ENCODE assay signal across 16 cellular contexts in the genomic region with DNA sequence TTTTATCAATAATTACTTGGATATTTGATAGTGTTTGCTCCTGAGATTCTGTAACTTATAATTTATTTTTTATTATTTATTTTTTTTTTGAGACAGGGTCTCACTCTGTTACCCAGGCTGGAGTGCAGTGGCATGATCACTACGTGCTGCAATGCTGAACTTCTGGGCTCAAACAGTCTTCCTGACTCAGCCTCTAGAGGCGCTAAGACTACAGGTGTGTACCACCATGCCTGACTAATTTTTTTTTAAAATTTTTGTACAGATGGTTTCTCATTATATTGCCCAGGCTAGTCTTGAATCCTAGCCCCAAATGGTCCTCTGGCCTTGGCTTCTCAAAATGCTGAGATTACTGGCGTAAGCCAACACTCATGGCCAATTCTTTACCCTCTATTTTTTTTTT.
DNase-seq lines count a peak whose midpoint lies in the region; ATAC-seq and TF ChIP-seq lines count a peak whose summit lies in the region.
"Had no signal": no experiment of that assay in that cellular context is flagged by ENCODE, and none has a peak within 500 bp of the region (broad histone marks: within the 10 kb centered on the region; RNA-seq: fewer than 3 reads in every experiment).

No MANE protein-coding gene starts in this region.

- H3K4me3 ChIP-seq in HCT116 (replicated peaks in 1 of 2; ENCODE audit: low read depth in 1 of 2, low read length in 2 of 2) (no peak overlapping the region), OCI-LY7 (ENCODE audit: low read depth, low read length, poor library complexity, severe bottlenecking) (no peak overlapping the region), iPS DF 6.9 (ENCODE audit: low read length) (no peak overlapping the region)

- no peak for TF ChIP-seq RAD21 in HCT116 (IDR thresholded peaks at IDR 0.05; ENCODE audit: low read depth)

- intact Hi-C loops in HCT116 (cut with micrococcal nuclease) (no loop called here), OCI-LY7 (cut with micrococcal nuclease; ENCODE audit: unreplicated experiment) (no loop called here)

- H3K9me2 ChIP-seq in HCT116 (ENCODE audit: insufficient read depth) (no peaks in the 10 kb centered on the region), OCI-LY7 (ENCODE audit: insufficient read depth, low read length) (no peaks in the 10 kb centered on the region)

- no peak for TF ChIP-seq POLR2A in HCT116 (IDR thresholded peaks at IDR 0.05; ENCODE audit: borderline replicate concordance, extremely low read depth, insufficient read depth, insufficient read length)

- no peaks in the 10 kb centered on the region for H3K79me2 ChIP-seq in HCT116 (ENCODE audit: insufficient read depth, low read length)
- no peaks in the 10 kb centered on the region for H3K79me2 ChIP-seq in OCI-LY7 (ENCODE audit: insufficient read depth, low read depth, low read length)

- RAD21 ChIA-PET in HCT116 (lab: Charles Lee; ENCODE audit: low non-redundant PET in 1 of 2, low total read pairs in 2 of 2, uncharacterized antibody in 2 of 2, unreplicated experiment in 2 of 2) = no interaction called here

- H3K9me3 ChIP-seq in HCT116 (ENCODE audit: control insufficient read depth in 1 of 2, insufficient read depth in 1 of 2, low read depth in 1 of 2, low read length in 2 of 2) (no peaks in the 10 kb centered on the region), OCI-LY7 (ENCODE audit: low read length) (no peaks in the 10 kb centered on the region), iPS DF 6.9 (ENCODE audit: control insufficient read depth, insufficient read depth, low read length) (no peaks in the 10 kb centered on the region)

- WGBS in iPS DF 6.9 (ENCODE audit: insufficient coverage, insufficient read length) = no CpG with 5 or more reads among the region's 3 CpGs

- H3K27me3 ChIP-seq in HCT116 (ENCODE audit: insufficient read depth, low read length) (no peaks in the 10 kb centered on the region), iPS DF 6.9 (ENCODE audit: control insufficient read depth, insufficient read depth, low read length) (no peaks in the 10 kb centered on the region)

- BruUV-seq in HCT116 (replicated peaks; lab: Mats Ljungman, UMichigan) = no TSS peak
- no TSS peak for BruUV-seq in OCI-LY7 (replicated peaks; lab: Mats Ljungman, UMichigan)

- no peaks in the 10 kb centered on the region for H3K4me1 ChIP-seq in HCT116 (ENCODE audit: control insufficient read depth in 1 of 2, insufficient read depth in 2 of 2, low read length in 2 of 2)
- no peaks in the 10 kb centered on the region for H3K4me1 ChIP-seq in OCI-LY7 (ENCODE audit: insufficient read depth, low read length, poor library complexity, severe bottlenecking)
- H3K4me1 ChIP-seq in iPS DF 6.9 (ENCODE audit: control insufficient read depth, insufficient read depth, low read length) = no peaks in the 10 kb centered on the region

- H3K27ac ChIP-seq in HCT116 (ENCODE audit: low read depth, low read length) = no peak overlapping the region
- no peak overlapping the region for H3K27ac ChIP-seq in OCI-LY7 (ENCODE audit: low read depth, low read length, poor library complexity, severe bottlenecking)
- H3K27ac ChIP-seq in iPS DF 6.9 (ENCODE audit: low read length) = no peak overlapping the region

- H4K20me1 ChIP-seq in HCT116 (ENCODE audit: insufficient read depth) (no peaks in the 10 kb centered on the region), OCI-LY7 (ENCODE audit: insufficient read depth, low read length) (no peaks in the 10 kb centered on the region)

- DNase-seq in HCT116 (ENCODE audit: low read depth, low spot score) (peak; percentile 10), OCI-LY7 (ENCODE audit: low spot score) (peak; percentile 48), iPS DF 6.9 (ENCODE audit: low read depth, low spot score) (peak; percentile 5), cerebellum (ENCODE audit: low spot score) (no peak)
- no peak for DNase-seq in stimulated activated naive CD4-positive, alpha-beta T cell treated with Interleukin-2 at 50 U/mL for 16 hours (lab: John Stamatoyannopoulos, UW)
- DNase-seq: activated B cell treated with CpG ODN at 0.5 μM for 24 hours; activated T-cell treated with anti-CD3 and anti-CD28 coated beads, Interleukin-2, amount 50 U/mL, for 72 hours; aorta; CD4-positive, CD25-positive, alpha-beta regulatory T cell; SHP77 treated with DMSO at 0.1 percent for 48 hours; stimulated activated CD4-positive, alpha-beta T cell treated with anti-CD3 and anti-CD28 coated beads, Interleukin-2, amount 100 ng/mL, for 48 hours; stimulated activated naive CD8-positive, alpha-beta T cell treated with anti-CD3 and anti-CD28 coated beads, Interleukin-15, Interleukin-2, amounts not matched to agents 100 U/mL and 50 U/mL, for 24 hours had no signal

- no peak overlapping the region for H3K9ac ChIP-seq in HCT116 (ENCODE audit: low read length)

- H3K36me3 ChIP-seq in HCT116 (ENCODE audit: control insufficient read depth in 1 of 2, insufficient read depth in 2 of 2, low read length in 2 of 2) = no peaks in the 10 kb centered on the region
- H3K36me3 ChIP-seq in OCI-LY7 (ENCODE audit: insufficient read depth, low read length) = no peaks in the 10 kb centered on the region
- H3K36me3 ChIP-seq in iPS DF 6.9 (ENCODE audit: control insufficient read depth, insufficient read depth, low read length) = no peaks in the 10 kb centered on the region

- CTCF ChIA-PET in HCT116 (lab: Charles Lee) = no interaction called here
- CTCF ChIA-PET in OCI-LY7 (lab: Charles Lee; ENCODE audit: unreplicated experiment) = no interaction called here

- TF ChIP-seq CTCF in GM12874 (IDR thresholded peaks at IDR 0.05; ENCODE audit: insufficient read depth, low read depth, low read length) (peak; percentile 27; the same call in 1 of the 2 replicates), HCT116 (IDR thresholded peaks at IDR 0.05 in 2 of 3, conservative IDR thresholded peaks at IDR 0.05 in 1 of 3; ENCODE audit: borderline replicate concordance in 1 of 3, insufficient read depth in 1 of 3, low read depth in 2 of 3, low read length in 2 of 3) (peak in 2 of 3 experiments; percentile 46 to 54; a peak in 4 of 6 replicates), OCI-LY7 (conservative IDR thresholded peaks at IDR 0.05; ENCODE audit: low read length) (peak; percentile 77)

- no peak overlapping the region for H3K4me2 ChIP-seq in HCT116 (ENCODE audit: low read length)
- H3K4me2 ChIP-seq in OCI-LY7 (ENCODE audit: low read length) = no peak overlapping the region

- ATAC-seq in HCT116 = peak; percentile 89
- no peak for ATAC-seq in HG02642 (IDR thresholded peaks at IDR 0.05; ENCODE audit: poor library complexity, unreplicated experiment)
- ATAC-seq in HG03045 (IDR thresholded peaks at IDR 0.05; ENCODE audit: unreplicated experiment) = no peak
- ATAC-seq: activated T-cell treated with anti-CD3 and anti-CD28 coated beads, Interleukin-2, amount 50 U/mL, for 72 hours; HepG2; stimulated activated naive CD8-positive, alpha-beta T cell treated with anti-CD3 and anti-CD28 coated beads, Interleukin-15, Interleukin-2, amounts not matched to agents 100 U/mL and 50 U/mL, for 24 hours had no signal

- H2AFZ ChIP-seq in HCT116 (ENCODE audit: low read depth, low read length, poor library complexity, severe bottlenecking) = no peak overlapping the region
- no peak overlapping the region for H2AFZ ChIP-seq in OCI-LY7 (ENCODE audit: low read length)

- POLR2A ChIA-PET in HCT116 (lab: Charles Lee) = no interaction called here
- POLR2A ChIA-PET in OCI-LY7 (lab: Charles Lee) = no interaction called here

TF ChIP-seq in HCT116, 20 proteins besides CTCF, POLR2A, EP300 and RAD21 (continues in another document):
- TF ChIP-seq ELF1 (IDR thresholded peaks at IDR 0.05; ENCODE audit: borderline replicate concordance, low read depth) = no peak
- TF ChIP-seq SIN3A (IDR thresholded peaks at IDR 0.05; ENCODE audit: low read depth) = no peak
- TF ChIP-seq, protein P1, sequence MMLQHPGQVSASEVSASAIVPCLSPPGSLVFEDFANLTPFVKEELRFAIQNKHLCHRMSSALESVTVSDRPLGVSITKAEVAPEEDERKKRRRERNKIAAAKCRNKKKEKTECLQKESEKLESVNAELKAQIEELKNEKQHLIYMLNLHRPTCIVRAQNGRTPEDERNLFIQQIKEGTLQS (IDR thresholded peaks at IDR 0.05) = no peak
- no peak for TF ChIP-seq TCF7L2 (IDR thresholded peaks at IDR 0.05; ENCODE audit: borderline replicate concordance, extremely low read depth, insufficient read depth, insufficient read length)
- TF ChIP-seq, protein P2, sequence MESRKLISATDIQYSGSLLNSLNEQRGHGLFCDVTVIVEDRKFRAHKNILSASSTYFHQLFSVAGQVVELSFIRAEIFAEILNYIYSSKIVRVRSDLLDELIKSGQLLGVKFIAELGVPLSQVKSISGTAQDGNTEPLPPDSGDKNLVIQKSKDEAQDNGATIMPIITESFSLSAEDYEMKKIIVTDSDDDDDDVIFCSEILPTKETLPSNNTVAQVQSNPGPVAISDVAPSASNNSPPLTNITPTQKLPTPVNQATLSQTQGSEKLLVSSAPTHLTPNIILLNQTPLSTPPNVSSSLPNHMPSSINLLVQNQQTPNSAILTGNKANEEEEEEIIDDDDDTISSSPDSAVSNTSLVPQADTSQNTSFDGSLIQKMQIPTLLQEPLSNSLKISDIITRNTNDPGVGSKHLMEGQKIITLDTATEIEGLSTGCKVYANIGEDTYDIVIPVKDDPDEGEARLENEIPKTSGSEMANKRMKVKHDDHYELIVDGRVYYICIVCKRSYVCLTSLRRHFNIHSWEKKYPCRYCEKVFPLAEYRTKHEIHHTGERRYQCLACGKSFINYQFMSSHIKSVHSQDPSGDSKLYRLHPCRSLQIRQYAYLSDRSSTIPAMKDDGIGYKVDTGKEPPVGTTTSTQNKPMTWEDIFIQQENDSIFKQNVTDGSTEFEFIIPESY (IDR thresholded peaks at IDR 0.05; ENCODE audit: extremely low read depth, insufficient replicate concordance, low read length) = no peak

Comparison
In these comparisons a context has a peak if more than half of its experiments do, and no peak if none do; other contexts are left out.
1. CTCF ChIP-seq: peak in every context shown above with its lines; median percentile 77 in OCI-LY7; 50 in HCT116; 27 in GM12874.
2. DNase-seq: peak in HCT116 (single experiment), OCI-LY7 (single experiment) and iPS DF 6.9 (single experiment); none in cerebellum (single experiment) and stimulated activated naive CD4-positive, alpha-beta T cell treated with Interleukin-2 at 50 U/mL for 16 hours (single experiment).